Comparison of ENCODE assay signal across 10 cellular contexts in the genomic region with DNA sequence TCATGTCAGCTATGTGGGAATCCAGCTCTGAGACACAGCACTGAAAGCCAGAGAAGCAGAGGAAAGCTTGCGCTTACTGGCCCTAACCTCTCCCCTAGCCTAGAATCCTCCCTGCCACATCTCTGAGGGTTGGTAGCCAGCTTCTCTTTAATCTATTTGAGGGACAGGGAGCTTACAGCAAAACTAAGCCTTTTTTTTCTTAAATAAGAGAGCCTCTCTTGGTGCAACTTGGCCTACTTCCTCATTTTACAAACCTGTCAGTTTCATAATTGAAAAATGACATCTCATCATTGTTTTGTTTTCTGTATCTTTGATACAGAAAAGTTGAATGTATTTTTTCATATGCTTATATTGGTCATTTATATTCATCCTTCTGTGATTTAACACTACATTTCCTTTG.
DNase-seq lines count a peak whose midpoint lies in the region; ATAC-seq, FAIRE-seq and TF ChIP-seq lines count a peak whose summit lies in the region.
"Had no signal": no experiment of that assay in that cellular context is flagged by ENCODE, and none has a peak within 500 bp of the region (broad histone marks: within the 10 kb centered on the region; RNA-seq: fewer than 3 reads in every experiment).

No MANE protein-coding gene starts in this region.

- H3K36me3 ChIP-seq in endothelial cell of umbilical vein (ENCODE audit: control insufficient read depth in 2 of 2, extremely low read depth in 1 of 2, insufficient read depth in 2 of 2, low read length in 2 of 2) (no peaks in the 10 kb centered on the region), osteoblast (ENCODE audit: insufficient read depth, low read length) (no peaks in the 10 kb centered on the region), testis (ENCODE audit: low read depth, missing control alignments) (no peaks in the 10 kb centered on the region)
- H3K36me3 ChIP-seq: left ventricle myocardium inferior, SJSA1 had no signal

- intact Hi-C loops in endothelial cell of umbilical vein (cut with micrococcal nuclease) = no loop called here
- intact Hi-C loops in dorsolateral prefrontal cortex (cut with DNase I) = no loop called here
- intact Hi-C loops in testis (cut with DNase I; ENCODE audit: low total_unique reads) = no loop called here

- peak; percentile 40 for FAIRE-seq in endothelial cell of umbilical vein (lab: Jason Lieb, UNC)

- POLR2A ChIA-PET in endothelial cell of umbilical vein (lab: Charles Lee) = no interaction called here

- H3K27ac ChIP-seq in endothelial cell of umbilical vein (ENCODE audit: insufficient read depth, low read depth, low read length) (no peak overlapping the region), osteoblast (ENCODE audit: low read depth, low read length) (no peak overlapping the region), dorsolateral prefrontal cortex (peak overlapping the region in 2 of 59 donors; percentile 2 to 5), testis (no peak overlapping the region)
- H3K27ac ChIP-seq: left ventricle myocardium inferior, SJSA1 had no signal

- BruUV-seq in endothelial cell of umbilical vein (replicated peaks; lab: Mats Ljungman, UMichigan) = no TSS peak

- H3K9me1 ChIP-seq in endothelial cell of umbilical vein (replicated peaks; ENCODE audit: control insufficient read depth, extremely low read depth, insufficient read depth, low read length) = no peaks in the 10 kb centered on the region

- CTCF ChIA-PET in endothelial cell of umbilical vein (lab: Charles Lee) = no interaction called here

- no peaks in the 10 kb centered on the region for H3K79me2 ChIP-seq in endothelial cell of umbilical vein (ENCODE audit: control insufficient read depth, insufficient read depth, low read length)
- H3K79me2 ChIP-seq in osteoblast (ENCODE audit: insufficient read depth, low read length) = no peaks in the 10 kb centered on the region

- no peak overlapping the region for H3K4me3 ChIP-seq in endothelial cell of umbilical vein (replicated peaks in 1 of 3; ENCODE audit: insufficient read depth in 1 of 3, low read depth in 1 of 3, low read length in 3 of 3)
- no peak overlapping the region for H3K4me3 ChIP-seq in osteoblast (ENCODE audit: insufficient read depth, low read length)
- H3K4me3 ChIP-seq in dorsolateral prefrontal cortex = no peak overlapping the region
- H3K4me3 ChIP-seq in testis = no peak overlapping the region
- H3K4me3 ChIP-seq: left ventricle myocardium inferior, SJSA1 had no signal

- H3K27me3 ChIP-seq in endothelial cell of umbilical vein (ENCODE audit: control insufficient read depth in 2 of 2, insufficient read depth in 2 of 2, low read length in 2 of 2) (no peaks in the 10 kb centered on the region), osteoblast (ENCODE audit: insufficient read depth, low read length) (no peaks in the 10 kb centered on the region), dorsolateral prefrontal cortex (no peaks in the 10 kb centered on the region), testis (no peaks in the 10 kb centered on the region)
- H3K27me3 ChIP-seq: SJSA1 had no signal

- no peak overlapping the region for H2AFZ ChIP-seq in endothelial cell of umbilical vein (ENCODE audit: low read depth, low read length)
- no peak overlapping the region for H2AFZ ChIP-seq in osteoblast (ENCODE audit: low read length)

- no peak overlapping the region for H3K9ac ChIP-seq in endothelial cell of umbilical vein (replicated peaks; ENCODE audit: extremely low read depth, insufficient read depth, low read length)

- H3K9me3 ChIP-seq in endothelial cell of umbilical vein (replicated peaks; ENCODE audit: control insufficient read depth, insufficient read depth, low read length) (no peaks in the 10 kb centered on the region), osteoblast (ENCODE audit: low read depth, low read length) (no peaks in the 10 kb centered on the region), testis (no peaks in the 10 kb centered on the region)
- H3K9me3 ChIP-seq: left ventricle myocardium inferior, SJSA1 had no signal

- no peaks in the 10 kb centered on the region for H4K20me1 ChIP-seq in endothelial cell of umbilical vein (replicated peaks; ENCODE audit: control insufficient read depth, extremely low read depth, insufficient read depth, low read length)
- H4K20me1 ChIP-seq in osteoblast (ENCODE audit: insufficient read depth, low read length) = no peaks in the 10 kb centered on the region

- TF ChIP-seq CTCF in endothelial cell of umbilical vein (IDR thresholded peaks at IDR 0.05; ENCODE audit: extremely low read depth in 1 of 2, insufficient read depth in 1 of 2, low read depth in 1 of 2, low read length in 2 of 2) = no peak
- TF ChIP-seq CTCF in osteoblast (IDR thresholded peaks at IDR 0.05; ENCODE audit: extremely low read depth, low read depth, low read length) = no peak
- TF ChIP-seq CTCF in dorsolateral prefrontal cortex (IDR thresholded peaks at IDR 0.05 in 54 of 56, conservative IDR thresholded peaks at IDR 0.05 in 2 of 56; ENCODE audit: low read depth in 1 of 56, partially characterized antibody in 56 of 56) = no peak
- TF ChIP-seq CTCF in testis (IDR thresholded peaks at IDR 0.05) = no peak

- 77 to 83% methylated on average over 1 of the region's 1 CpG for WGBS in testis, 2 donors

- dilution Hi-C loops in endothelial cell of umbilical vein (cut with MboI; ENCODE audit: extremely low pct_ligation_motif_present, low sequenced_read_pairs) = no loop called here

- peak; percentile 80 for ATAC-seq in GM18520 (IDR thresholded peaks at IDR 0.05; ENCODE audit: unreplicated experiment)
- ATAC-seq in GM21619 (IDR thresholded peaks at IDR 0.05; ENCODE audit: unreplicated experiment) = peak; percentile 95
- peak; percentile 84 for ATAC-seq in HG03439 (IDR thresholded peaks at IDR 0.05; ENCODE audit: unreplicated experiment)

- DNase-seq in endothelial cell of umbilical vein (ENCODE audit: low read depth, low spot score) (no peak), osteoblast (ENCODE audit: insufficient read length, low spot score, missing footprints) (no peak), dorsolateral prefrontal cortex (no peak), testis (no peak), NCI-H1092 treated with DMSO at 0.1 percent for 48 hours (lab: John Stamatoyannopoulos, UW) (no peak)
- DNase-seq: left ventricle myocardium inferior had no signal

- H3K4me1 ChIP-seq in endothelial cell of umbilical vein (ENCODE audit: control insufficient read depth, extremely low read depth, insufficient read depth, low read length) = no peaks in the 10 kb centered on the region
- no peaks in the 10 kb centered on the region for H3K4me1 ChIP-seq in osteoblast (ENCODE audit: insufficient read depth, low read length)
- H3K4me1 ChIP-seq in testis = no peaks in the 10 kb centered on the region
- H3K4me1 ChIP-seq: SJSA1 had no signal

- TF ChIP-seq POLR2A in endothelial cell of umbilical vein (IDR thresholded peaks at IDR 0.05; ENCODE audit: low read depth, low read length) = no peak
- no peak for TF ChIP-seq POLR2A in testis (IDR thresholded peaks at IDR 0.05)

- H3K4me2 ChIP-seq in endothelial cell of umbilical vein (ENCODE audit: insufficient read depth, low read length) = no peak overlapping the region
- no peak overlapping the region for H3K4me2 ChIP-seq in osteoblast (ENCODE audit: insufficient read depth, low read length)

TF ChIP-seq in endothelial cell of umbilical vein, 7 proteins besides CTCF, POLR2A, EP300 and RAD21:
- no peak for TF ChIP-seq GATA2 (IDR thresholded peaks at IDR 0.05; ENCODE audit: insufficient read depth, insufficient read length, low read depth, low read length)
- TF ChIP-seq JUN (IDR thresholded peaks at IDR 0.05; ENCODE audit: borderline replicate concordance, insufficient read depth, insufficient read length, low read depth) = no peak
- TF ChIP-seq, protein P1, sequence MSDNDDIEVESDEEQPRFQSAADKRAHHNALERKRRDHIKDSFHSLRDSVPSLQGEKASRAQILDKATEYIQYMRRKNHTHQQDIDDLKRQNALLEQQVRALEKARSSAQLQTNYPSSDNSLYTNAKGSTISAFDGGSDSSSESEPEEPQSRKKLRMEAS (IDR thresholded peaks at IDR 0.05; ENCODE audit: insufficient read depth, insufficient read length) = no peak
- no peak for TF ChIP-seq POLR2AphosphoS5 (IDR thresholded peaks at IDR 0.05; ENCODE audit: insufficient read depth, low read depth, low read length)
- TF ChIP-seq EZH2 (IDR thresholded peaks at IDR 0.05; ENCODE audit: borderline replicate concordance, low read depth, low read length, severe bottlenecking) = no peak
- TF ChIP-seq MYC (IDR thresholded peaks at IDR 0.05; ENCODE audit: low read depth, low read length) = no peak
- no peak for TF ChIP-seq FOS (IDR thresholded peaks at IDR 0.05; ENCODE audit: borderline replicate concordance, insufficient read depth, low read length)
